In genomic region chr17:9322298-9322697, GRCh38 we compare ENCODE assay signal across 30 cellular contexts.
DNase-seq lines count a peak whose midpoint lies in the region; ATAC-seq and TF ChIP-seq lines count a peak whose summit lies in the region.
"Had no signal": no experiment of that assay in that cellular context is flagged by ENCODE, and none has a peak within 500 bp of the region (broad histone marks: within the 10 kb centered on the region; RNA-seq: fewer than 3 reads in every experiment).

No MANE protein-coding gene starts in this region.

- peak; percentile 44 for DNase-seq in NCI-H146 (lab: John Stamatoyannopoulos, UW)
- no peak for DNase-seq in NCI-H146 treated with DMSO at 0.1 percent for 48 hours (lab: John Stamatoyannopoulos, UW; ENCODE audit: unreplicated experiment)
- DNase-seq in astrocyte of the spinal cord (ENCODE audit: low read depth, low spot score) = no peak
- peak; percentile 52 for DNase-seq in left kidney (ENCODE audit: low read depth, low spot score)
- no peak for DNase-seq in retinal pigment epithelial cell (ENCODE audit: low read depth)
- DNase-seq in erythroblast (lab: John Stamatoyannopoulos, UW) = no peak
- DNase-seq in testis = no peak
- DNase-seq: activated B cell treated with CpG ODN at 0.5 μM for 24 hours; activated CD4-positive, alpha-beta T cell treated with anti-CD3 and anti-CD28 coated beads, Interleukin-2, amount 50 U/mL, for 48 hours; activated effector memory CD4-positive, alpha-beta T cell treated with Interleukin-2 at 50 U/mL for 16 hours; activated naive CD8-positive, alpha-beta T cell treated with anti-CD3 and anti-CD28 coated beads for 36 hours; CD8-positive, alpha-beta memory T cell; cerebellar nuclear complex; DMS153; effector CD4-positive, alpha-beta T cell; gastrocnemius medialis; H9; hypothalamus; NCI-H1092; NCI-H1930; NCI-H446 treated with DMSO at 0.1 percent for 48 hours; SHP77; stimulated activated naive CD8-positive, alpha-beta T cell treated with anti-CD3 and anti-CD28 coated beads, Interleukin-15, amount 100 ng/mL, for 72 hours; T-helper 9 cell; tibial artery had no signal

- H3K36me3 ChIP-seq in testis (ENCODE audit: low read depth, missing control alignments) = no peaks in the 10 kb centered on the region
- H3K36me3 ChIP-seq: ascending aorta, gastrocnemius medialis, tibial artery had no signal

- in situ Hi-C loops in astrocyte of the spinal cord (cut with HindIII; ENCODE audit: low sequenced_read_pairs) = no loop called here

- WGBS in testis, 2 donors = 67 to 70% methylated on average over 2 of the region's 2 CpGs

- no peaks in the 10 kb centered on the region for H3K27me3 ChIP-seq in testis
- H3K27me3 ChIP-seq: ascending aorta, gastrocnemius medialis, tibial artery had no signal

- no peaks in the 10 kb centered on the region for H3K9me3 ChIP-seq in testis
- H3K9me3 ChIP-seq: gastrocnemius medialis had no signal

- TF ChIP-seq CTCF in astrocyte of the spinal cord (IDR thresholded peaks at IDR 0.05; ENCODE audit: low read depth, low read length) (peak; percentile 26), retinal pigment epithelial cell (conservative IDR thresholded peaks at IDR 0.05; ENCODE audit: low read depth, low read length) (peak; percentile 9), testis (IDR thresholded peaks at IDR 0.05) (no peak)

- no peak for TF ChIP-seq POLR2A in erythroblast (IDR thresholded peaks at IDR 0.05; ENCODE audit: low read length)
- no peak for TF ChIP-seq POLR2A in testis (IDR thresholded peaks at IDR 0.05)

- H3K4me1 ChIP-seq in testis = no peaks in the 10 kb centered on the region
- H3K4me1 ChIP-seq: ascending aorta, tibial artery had no signal

- H3K4me3 ChIP-seq in astrocyte of the spinal cord (ENCODE audit: low read depth, low read length) (no peak overlapping the region), retinal pigment epithelial cell (ENCODE audit: low read length) (no peak overlapping the region), testis (no peak overlapping the region)
- H3K4me3 ChIP-seq: ascending aorta, gastrocnemius medialis, tibial artery had no signal

- ATAC-seq in HG03159 (IDR thresholded peaks at IDR 0.05; ENCODE audit: unreplicated experiment) = no peak
- ATAC-seq: esophagus mucosa; gastrocnemius medialis; natural killer cell treated with Interleukin-12 subunit alpha and Interleukin-12 subunit beta and Interleukin-15 and Interleukin-18, amount 100 ng/mL, for 72 hours; stimulated activated naive CD8-positive, alpha-beta T cell treated with anti-CD3 and anti-CD28 coated beads, Interleukin-15, amount 100 ng/mL, for 72 hours had no signal

- intact Hi-C loops in testis (cut with DNase I; ENCODE audit: low total_unique reads) = no loop called here

- no peak overlapping the region for H3K27ac ChIP-seq in testis
- H3K27ac ChIP-seq: 22Rv1, ascending aorta, gastrocnemius medialis, tibial artery had no signal

Comparison
In these comparisons a context has a peak if more than half of its experiments do, and no peak if none do; other contexts are left out.
1. DNase-seq: peak in NCI-H146 (single experiment) and left kidney (single experiment); none in NCI-H146 treated with DMSO at 0.1 percent for 48 hours (single experiment), astrocyte of the spinal cord (single experiment), retinal pigment epithelial cell (single experiment), erythroblast (0 of 2) and testis (single experiment).
2. CTCF ChIP-seq: peak in astrocyte of the spinal cord (single experiment) and retinal pigment epithelial cell (single experiment); none in testis (0 of 3).